ENCODE assay signal across 8 cellular contexts in the genomic region with DNA sequence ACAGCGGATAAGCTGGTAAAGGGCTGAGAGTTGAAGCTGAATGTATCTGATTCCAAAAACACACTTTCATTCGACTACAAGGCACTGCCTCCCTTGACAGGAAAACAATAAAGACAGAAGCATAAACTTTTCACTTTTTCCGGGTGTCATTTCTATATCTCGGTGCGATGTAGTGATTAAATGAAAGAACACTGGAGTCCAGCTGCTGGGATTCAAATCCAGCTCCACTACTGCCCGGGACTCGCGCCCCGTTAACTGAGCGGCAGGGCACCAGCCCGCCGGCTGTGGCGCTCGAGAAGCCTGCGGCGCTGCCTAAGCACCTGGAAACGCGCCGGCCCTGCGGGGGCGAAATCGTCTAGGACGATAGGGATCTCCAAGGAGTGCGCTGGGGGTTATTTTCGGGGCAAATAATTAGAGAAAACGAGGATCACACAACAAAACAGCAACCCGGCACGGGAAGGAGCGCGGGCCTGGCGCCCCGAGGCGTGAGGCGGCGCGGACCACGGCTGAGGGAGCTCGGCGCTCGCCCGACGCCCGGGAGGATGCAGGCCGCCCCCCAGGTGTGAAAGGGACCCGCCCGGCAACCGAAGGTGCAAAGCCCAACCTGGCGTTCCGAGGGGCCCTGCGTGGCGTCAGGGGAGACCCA. TPM values are rescaled to one million over a fixed set of nuclear protein-coding genes. Genes with fewer than 3 reads are reported as not detected.
A peak's percentile ranks its signal among the peaks of the same experiment; 100 is the strongest.
DNase-seq lines count a peak whose midpoint lies in the region; ATAC-seq and TF ChIP-seq lines count a peak whose summit lies in the region.

No MANE protein-coding gene starts in this region.

- H3K36me3 Mint-ChIP-seq in Calu3 (ENCODE audit: insufficient read depth, unreplicated experiment) = peaks cover 36% of the 10 kb centered on the region
- peaks cover 4% of the 10 kb centered on the region for H3K36me3 Mint-ChIP-seq in activated naive CD4-positive, alpha-beta T cell treated with anti-CD3 and anti-CD28 coated beads, Interleukin-2, amount 50 U/mL, for 24 hours

- intact Hi-C loops in Calu3 (cut with micrococcal nuclease; ENCODE audit: unreplicated experiment) (no loop called here), transverse colon (cut with DNase I; ENCODE audit: low total_unique reads) (no loop called here)

- no peak for TF ChIP-seq POLR2A in transverse colon (IDR thresholded peaks at IDR 0.05)

- CTCF ChIA-PET in Calu3 (lab: Charles Lee) = interaction anchor here (0.5 to 1.8 kb wide), 9 partner anchors 9 to 345 kb away, joined by 3 to 11 read pairs (median 3); partner anchors contain the start of genes FGFR4 and ZNF346

- H3K9me3 Mint-ChIP-seq in Calu3 (ENCODE audit: low read depth, unreplicated experiment) = no peaks in the 10 kb centered on the region
- peaks cover 5% of the 10 kb centered on the region for H3K9me3 Mint-ChIP-seq in activated naive CD4-positive, alpha-beta T cell treated with anti-CD3 and anti-CD28 coated beads, Interleukin-2, amount 50 U/mL, for 24 hours

- no peaks in the 10 kb centered on the region for H3K36me3 ChIP-seq in cardiac muscle cell
- H3K36me3 ChIP-seq in parathyroid adenoma (ENCODE audit: control insufficient read depth, insufficient read depth, low read length) = no peaks in the 10 kb centered on the region
- H3K36me3 ChIP-seq in transverse colon = no peaks in the 10 kb centered on the region

- 1% methylated on average over 47 of the region's 51 CpGs; no CpG with 5 or more reads in 1 of the 2 donors for WGBS in transverse colon (ENCODE audit: low coverage in 1 of 2), 2 donors

- DNase-seq in Calu3 = peak; percentile 82
- peak; percentile 71 for DNase-seq in HuH-7 (ENCODE audit: low spot score)
- DNase-seq in SK-N-DZ (ENCODE audit: low spot score) = peak; percentile 68
- peak; percentile 72 to 83 for DNase-seq in cardiac muscle cell (ENCODE audit: low read depth in 1 of 2, low spot score in 1 of 2)
- peak; percentile 78 for DNase-seq in transverse colon

- H3K4me1 Mint-ChIP-seq in Calu3 (ENCODE audit: low read depth, unreplicated experiment) = no peaks in the 10 kb centered on the region
- H3K4me1 Mint-ChIP-seq in activated naive CD4-positive, alpha-beta T cell treated with anti-CD3 and anti-CD28 coated beads, Interleukin-2, amount 50 U/mL, for 24 hours = peaks cover 41% of the 10 kb centered on the region

- peak overlapping the region; percentile 99 for H3K4me3 Mint-ChIP-seq in Calu3 (ENCODE audit: low read depth, unreplicated experiment)
- H3K4me3 Mint-ChIP-seq in activated naive CD4-positive, alpha-beta T cell treated with anti-CD3 and anti-CD28 coated beads, Interleukin-2, amount 50 U/mL, for 24 hours = peak overlapping the region; percentile 96

- BruUV-seq in Calu3 (replicated peaks; lab: Mats Ljungman, UMichigan) = no TSS peak

- peak overlapping the region; percentile 89 for H2AFZ ChIP-seq in parathyroid adenoma

- TF ChIP-seq CTCF in Calu3 (IDR thresholded peaks at IDR 0.05; ENCODE audit: unreplicated experiment) = peak; percentile 42
- peak; percentile 67 for TF ChIP-seq CTCF in cardiac muscle cell (IDR thresholded peaks at IDR 0.05; ENCODE audit: low read depth, low read length)
- TF ChIP-seq CTCF in parathyroid adenoma (IDR thresholded peaks at IDR 0.05) = peak; percentile 60
- TF ChIP-seq CTCF in transverse colon (IDR thresholded peaks at IDR 0.05) = peak; percentile 46 to 59 (median 55)

- H3K27ac ChIP-seq in cardiac muscle cell (peak overlapping the region; percentile 93), parathyroid adenoma (peak overlapping the region; percentile 93), transverse colon (peak overlapping the region; percentile 92 to 99 (median 94))

- peaks cover 7% of the 10 kb centered on the region for H3K4me1 ChIP-seq in cardiac muscle cell (ENCODE audit: low read depth)
- peaks cover 2% of the 10 kb centered on the region for H3K4me1 ChIP-seq in parathyroid adenoma
- peaks cover 4 to 22% (median 16%) of the 10 kb centered on the region in 4 donors for H3K4me1 ChIP-seq in transverse colon

- H3K27me3 Mint-ChIP-seq in Calu3 (ENCODE audit: unreplicated experiment) = no peaks in the 10 kb centered on the region
- no peaks in the 10 kb centered on the region for H3K27me3 Mint-ChIP-seq in activated naive CD4-positive, alpha-beta T cell treated with anti-CD3 and anti-CD28 coated beads, Interleukin-2, amount 50 U/mL, for 24 hours

- peaks cover 28% of the 10 kb centered on the region for H3K79me2 ChIP-seq in parathyroid adenoma

- H3K4me3 ChIP-seq in cardiac muscle cell (peak overlapping the region; percentile 76), parathyroid adenoma (ENCODE audit: low read depth, low read length) (peak overlapping the region; percentile 91), transverse colon (peak overlapping the region; percentile 66 to 99 (median 82))

- peak overlapping the region; percentile 73 for H3K9ac ChIP-seq in parathyroid adenoma

- H3K9me3 ChIP-seq in cardiac muscle cell (ENCODE audit: low read depth) (no peaks in the 10 kb centered on the region), parathyroid adenoma (ENCODE audit: control insufficient read depth, low read length) (no peaks in the 10 kb centered on the region), transverse colon (no peaks in the 10 kb centered on the region)

- H3K27me3 ChIP-seq in cardiac muscle cell (no peaks in the 10 kb centered on the region), parathyroid adenoma (ENCODE audit: control insufficient read depth, insufficient read depth, low read length) (no peaks in the 10 kb centered on the region), transverse colon (no peaks in the 10 kb centered on the region)

- no peak for TF ChIP-seq EP300 in transverse colon (IDR thresholded peaks at IDR 0.05; ENCODE audit: low read depth)

- peak overlapping the region; percentile 86 for H3K27ac Mint-ChIP-seq in Calu3 (ENCODE audit: unreplicated experiment)
- peak overlapping the region; percentile 92 for H3K27ac Mint-ChIP-seq in activated naive CD4-positive, alpha-beta T cell treated with anti-CD3 and anti-CD28 coated beads, Interleukin-2, amount 50 U/mL, for 24 hours

- ATAC-seq in GM21390 (IDR thresholded peaks at IDR 0.05; ENCODE audit: unreplicated experiment) = peak; percentile 52

- peak overlapping the region; percentile 70 for H3K4me2 ChIP-seq in parathyroid adenoma (ENCODE audit: low read length)

- in situ Hi-C loops in transverse colon (cut with MboI; ENCODE audit: low pct_ligation_motif_present in 1 of 4, low pct_unique_long_range_greater_than_20kb in 1 of 4, low sequenced_read_pairs in 3 of 4) = no loop called here

RNA-seq across cellular contexts. Expression of gene UIMC1, which starts 0.8 kb away (rescaled TPM):
- total RNA-seq in Calu3 (2022) = 51.3 and 59.0 TPM in 2 replicates
- 44.4 and 53.7 TPM in 2 replicates for polyA plus RNA-seq in SK-N-DZ (2014; cell fraction: cytosol; rRNA removed)
- polyA plus RNA-seq in SK-N-DZ (2014; cell fraction: nucleus; rRNA removed) = 40.0 and 41.6 TPM in 2 replicates
- 20.4 and 30.8 TPM in 2 replicates for total RNA-seq in cardiac muscle cell
- polyA plus RNA-seq in cardiac muscle cell = 22.3 and 25.3 TPM in 2 replicates
- 100 to 1,000 TPM in 1 of 4 donors, 10 to 100 TPM in 3; 25.1 to 213 (median 34.6) TPM for total RNA-seq in transverse colon

RNA-seq across cellular contexts. Expression of gene ZNF346, which starts 16.8 kb away (rescaled TPM):
- total RNA-seq in Calu3 (2022) = 29.4 and 31.2 TPM in 2 replicates
- 24.5 and 27.6 TPM in 2 replicates for polyA plus RNA-seq in SK-N-DZ (2014; cell fraction: cytosol; rRNA removed)
- polyA plus RNA-seq in SK-N-DZ (2014; cell fraction: nucleus; rRNA removed) = 17.0 and 17.5 TPM in 2 replicates
- total RNA-seq in cardiac muscle cell = 26.6 and 32.5 TPM in 2 replicates
- 31.0 and 32.5 TPM in 2 replicates for polyA plus RNA-seq in cardiac muscle cell
- 10 to 100 TPM; 10.1 to 19.5 (median 12.6) TPM for total RNA-seq in transverse colon

Comparison
In these comparisons a context has a peak if more than half of its experiments do, and no peak if none do; other contexts are left out.
1. Peak in every context shown above with its lines: DNase-seq, ATAC-seq, H3K4me3 ChIP-seq and H3K27ac ChIP-seq.